19 cellular contexts compared by ENCODE assay signal in the genomic region with DNA sequence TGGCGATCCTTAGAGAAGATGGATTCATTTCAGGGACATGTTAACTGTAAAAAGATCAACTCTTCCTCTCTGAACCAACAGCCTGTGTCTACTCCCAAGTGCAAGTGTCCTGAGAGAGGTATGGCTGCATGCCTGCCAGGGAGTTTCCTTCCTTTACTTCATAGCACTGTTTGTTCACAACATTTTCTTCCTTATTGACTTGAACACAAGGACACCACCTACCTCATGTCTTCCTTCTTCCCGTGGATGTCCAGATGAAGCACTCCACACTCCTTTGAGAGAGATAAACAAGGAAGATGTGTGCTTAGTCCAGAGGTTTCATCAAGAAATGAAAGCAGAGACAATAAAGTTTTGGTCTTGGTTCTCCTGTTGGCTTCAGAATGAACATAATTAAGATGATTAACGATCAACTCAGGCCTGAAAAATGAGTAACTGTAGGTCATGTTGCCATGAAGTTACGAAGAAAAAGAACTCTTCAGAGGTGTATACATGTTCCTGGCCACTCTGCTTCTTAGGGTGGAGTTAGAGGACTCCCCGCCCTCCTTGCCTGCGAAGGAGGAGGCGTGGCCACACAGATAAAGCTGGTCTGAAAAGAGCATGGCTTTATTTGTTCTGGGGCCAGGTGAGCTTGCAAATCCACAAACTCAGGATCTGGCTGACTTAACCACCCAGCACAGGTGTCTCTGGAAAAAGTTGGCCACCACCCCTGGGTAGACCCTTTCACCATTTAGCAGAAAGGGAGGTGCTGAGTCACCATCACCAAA.
DNase-seq lines count a peak whose midpoint lies in the region; ATAC-seq and TF ChIP-seq lines count a peak whose summit lies in the region.
"Had no signal": no experiment of that assay in that cellular context is flagged by ENCODE, and none has a peak within 500 bp of the region (broad histone marks: within the 10 kb centered on the region; RNA-seq: fewer than 3 reads in every experiment).

No MANE protein-coding gene starts in this region.

- no peaks in the 10 kb centered on the region for H3K27me3 ChIP-seq in mammary epithelial cell (ENCODE audit: insufficient read depth, low read length)
- H3K27me3 ChIP-seq in hepatocyte: no peaks in the 10 kb centered on the region
- H3K27me3 ChIP-seq in upper lobe of right lung: no peaks in the 10 kb centered on the region
- no peaks in the 10 kb centered on the region for H3K27me3 ChIP-seq in ovary
- H3K27me3 ChIP-seq: brain microvascular endothelial cell had no signal

- H2AFZ ChIP-seq in mammary epithelial cell (ENCODE audit: low read depth, low read length) (no peak overlapping the region), hepatocyte (no peak overlapping the region)
- H2AFZ ChIP-seq: PC-9 had no signal

- H3K79me2 ChIP-seq in mammary epithelial cell (ENCODE audit: insufficient read depth, low read length): no peaks in the 10 kb centered on the region
- H3K79me2 ChIP-seq in hepatocyte: no peaks in the 10 kb centered on the region

- H3K36me3 Mint-ChIP-seq in MCF 10A (ENCODE audit: insufficient read depth, unreplicated experiment): no peaks in the 10 kb centered on the region
- H3K36me3 Mint-ChIP-seq: activated naive CD8-positive, alpha-beta T cell treated with anti-CD3 and anti-CD28 coated beads for 36 hours had no signal

- intact Hi-C loops in MCF 10A (cut with micrococcal nuclease): no loop called here
- intact Hi-C loops in mammary epithelial cell (cut with micrococcal nuclease): no loop called here
- intact Hi-C loops in upper lobe of right lung (cut with DNase I): no loop called here
- intact Hi-C loops in ovary (cut with DNase I): no loop called here

- no peak overlapping the region for H3K4me3 Mint-ChIP-seq in MCF 10A (ENCODE audit: unreplicated experiment)
- H3K4me3 Mint-ChIP-seq: activated naive CD8-positive, alpha-beta T cell treated with anti-CD3 and anti-CD28 coated beads for 36 hours; activated T-cell treated with anti-CD3 and anti-CD28 coated beads, Interleukin-2, amount 50 U/mL, for 24 hours; immature natural killer cell; nephron had no signal

- no peaks in the 10 kb centered on the region for H3K9me2 ChIP-seq in hepatocyte (replicated peaks; ENCODE audit: insufficient read depth)

- H4K20me1 ChIP-seq in mammary epithelial cell (ENCODE audit: insufficient read depth, low read length) (no peaks in the 10 kb centered on the region), hepatocyte (ENCODE audit: insufficient read depth, poor library complexity, severe bottlenecking) (no peaks in the 10 kb centered on the region)

- TF ChIP-seq EP300 in ovary (IDR thresholded peaks at IDR 0.05): no peak

- no peak overlapping the region for H3K9ac ChIP-seq in mammary epithelial cell (ENCODE audit: insufficient read depth, low read length)

- no peak for TF ChIP-seq CTCF in MCF 10A (IDR thresholded peaks at IDR 0.05; ENCODE audit: unreplicated experiment)
- no peak for TF ChIP-seq CTCF in mammary epithelial cell (conservative IDR thresholded peaks at IDR 0.05 in 1 of 2, IDR thresholded peaks at IDR 0.05 in 1 of 2; ENCODE audit: extremely low read depth in 1 of 2, insufficient read depth in 1 of 2, low read depth in 1 of 2, low read length in 2 of 2)
- TF ChIP-seq CTCF in hepatocyte (IDR thresholded peaks at IDR 0.05; ENCODE audit: poor library complexity): no peak
- no peak for TF ChIP-seq CTCF in upper lobe of right lung (IDR thresholded peaks at IDR 0.05)
- no peak for TF ChIP-seq CTCF in ovary (IDR thresholded peaks at IDR 0.05)
- TF ChIP-seq CTCF in GM20000 (IDR thresholded peaks at IDR 0.05; ENCODE audit: extremely low read depth, missing control alignments): no peak

- dilution Hi-C loops in mammary epithelial cell (cut with HindIII; ENCODE audit: low sequenced_read_pairs): no loop called here

- ATAC-seq in upper lobe of right lung (peak; percentile 16), HG02642 (IDR thresholded peaks at IDR 0.05; ENCODE audit: poor library complexity, unreplicated experiment) (no peak)

- H3K4me2 ChIP-seq in mammary epithelial cell (ENCODE audit: insufficient read depth, low read depth, low read length): no peak overlapping the region
- H3K4me2 ChIP-seq in hepatocyte: no peak overlapping the region
- H3K4me2 ChIP-seq: PC-9 had no signal

- POLR2A ChIA-PET in MCF 10A (lab: Yijun Ruan, JAX): no interaction called here

- no peak overlapping the region for H3K27ac Mint-ChIP-seq in MCF 10A (ENCODE audit: low read depth, unreplicated experiment)
- H3K27ac Mint-ChIP-seq: activated naive CD8-positive, alpha-beta T cell treated with anti-CD3 and anti-CD28 coated beads for 36 hours; activated T-cell treated with anti-CD3 and anti-CD28 coated beads, Interleukin-2, amount 50 U/mL, for 24 hours; immature natural killer cell; nephron had no signal

- no peaks in the 10 kb centered on the region for H3K27me3 Mint-ChIP-seq in MCF 10A (ENCODE audit: insufficient read depth, unreplicated experiment)
- H3K27me3 Mint-ChIP-seq: activated T-cell treated with anti-CD3 and anti-CD28 coated beads, Interleukin-2, amount 50 U/mL, for 24 hours had no signal

- peak; percentile 8 for DNase-seq in MCF 10A (ENCODE audit: unreplicated experiment)
- DNase-seq in mammary epithelial cell: no peak
- DNase-seq in RPMI8226: peak; percentile 20
- DNase-seq in hepatocyte (ENCODE audit: low spot score): peak; percentile 16
- DNase-seq in upper lobe of right lung: no peak
- no peak for DNase-seq in ovary
- no peak for DNase-seq in GM20000 (ENCODE audit: low spot score)
- DNase-seq: activated CD4-positive, alpha-beta T cell treated with anti-CD3 and anti-CD28 coated beads, Interleukin-2, amount 50 U/mL, for 4 hours; activated naive CD8-positive, alpha-beta T cell treated with anti-CD3 and anti-CD28 coated beads for 36 hours; activated T-cell treated with anti-CD3 and anti-CD28 coated beads, Interleukin-2, amount 50 U/mL, for 24 hours; brain microvascular endothelial cell; GF-D8; immature natural killer cell; NCI-H1092 treated with DMSO at 0.1 percent for 48 hours; NCI-H226; PC-9 had no signal

- no peaks in the 10 kb centered on the region for H3K36me3 ChIP-seq in mammary epithelial cell (ENCODE audit: insufficient read depth, low read length)
- H3K36me3 ChIP-seq in hepatocyte (replicated peaks; ENCODE audit: insufficient read depth, low read depth): no peaks in the 10 kb centered on the region
- no peaks in the 10 kb centered on the region for H3K36me3 ChIP-seq in upper lobe of right lung
- no peaks in the 10 kb centered on the region for H3K36me3 ChIP-seq in ovary
- H3K36me3 ChIP-seq: brain microvascular endothelial cell had no signal

- 78% methylated on average over 4 of the region's 7 CpGs for WGBS in mammary epithelial cell (ENCODE audit: low coverage, missing lambda C conversion rate)
- 84% methylated on average over 7 of the region's 7 CpGs for WGBS in hepatocyte (ENCODE audit: low lambda C conversion rate, missing lambda C conversion rate)
- WGBS in ovary, 3 donors: 62 to 69% (median 69%) methylated on average over 7 of the region's 7 CpGs

- no peaks in the 10 kb centered on the region for H3K9me3 Mint-ChIP-seq in MCF 10A (ENCODE audit: unreplicated experiment)
- H3K9me3 Mint-ChIP-seq: activated naive CD8-positive, alpha-beta T cell treated with anti-CD3 and anti-CD28 coated beads for 36 hours; activated T-cell treated with anti-CD3 and anti-CD28 coated beads, Interleukin-2, amount 50 U/mL, for 24 hours; nephron had no signal

- in situ Hi-C loops in mammary epithelial cell (cut with MboI; ENCODE audit: low sequenced_read_pairs in 2 of 2): no loop called here

- H3K4me1 Mint-ChIP-seq in MCF 10A (ENCODE audit: insufficient read depth, unreplicated experiment): no peaks in the 10 kb centered on the region
- H3K4me1 Mint-ChIP-seq: activated naive CD8-positive, alpha-beta T cell treated with anti-CD3 and anti-CD28 coated beads for 36 hours; immature natural killer cell had no signal

- no peaks in the 10 kb centered on the region for H3K9me3 ChIP-seq in mammary epithelial cell (replicated peaks; ENCODE audit: insufficient read depth, low read length)
- no peaks in the 10 kb centered on the region for H3K9me3 ChIP-seq in hepatocyte (ENCODE audit: low read depth)
- no peaks in the 10 kb centered on the region for H3K9me3 ChIP-seq in upper lobe of right lung
- H3K9me3 ChIP-seq in ovary: no peaks in the 10 kb centered on the region

- TF ChIP-seq POLR2A in ovary (IDR thresholded peaks at IDR 0.05): no peak

- H3K4me3 ChIP-seq in mammary epithelial cell (replicated peaks in 1 of 3; ENCODE audit: insufficient read depth in 1 of 3, low read depth in 2 of 3, low read length in 3 of 3) (no peak overlapping the region), hepatocyte (no peak overlapping the region), upper lobe of right lung (no peak overlapping the region), ovary (no peak overlapping the region)
- H3K4me3 ChIP-seq: PC-9 had no signal

- CTCF ChIA-PET in MCF 10A (lab: Yijun Ruan, JAX): interaction anchor here (1.2 kb wide), 1 partner anchor 8 kb away, joined by 3 read pairs; no protein-coding TSS in a partner anchor
- CTCF ChIA-PET in mammary epithelial cell (lab: Charles Lee; ENCODE audit: low non-redundant PET): no interaction called here

- H3K4me1 ChIP-seq in mammary epithelial cell (ENCODE audit: insufficient read depth, low read length) (no peaks in the 10 kb centered on the region), hepatocyte (ENCODE audit: insufficient read depth) (no peaks in the 10 kb centered on the region), upper lobe of right lung (no peaks in the 10 kb centered on the region), ovary (ENCODE audit: insufficient read depth) (peaks cover 2% of the 10 kb centered on the region)

- BruUV-seq in MCF 10A (replicated peaks; lab: Mats Ljungman, UMichigan) (no TSS peak), mammary epithelial cell (replicated peaks; lab: Mats Ljungman, UMichigan) (no TSS peak)

- H3K27ac ChIP-seq in mammary epithelial cell (ENCODE audit: insufficient read depth, low read depth, low read length) (no peak overlapping the region), hepatocyte (no peak overlapping the region), upper lobe of right lung (no peak overlapping the region), ovary (no peak overlapping the region)
- H3K27ac ChIP-seq: brain microvascular endothelial cell, epithelial cell of prostate, PC-9 had no signal

Comparison
In these comparisons a context has a peak if more than half of its experiments do, and no peak if none do; other contexts are left out.
1. DNase-seq: peak in MCF 10A (single experiment), RPMI8226 (single experiment) and hepatocyte (single experiment); none in mammary epithelial cell (single experiment), upper lobe of right lung (single experiment), ovary (0 of 5) and GM20000 (single experiment).